Comparison of ENCODE assay signal across 8 cellular contexts in the genomic region with DNA sequence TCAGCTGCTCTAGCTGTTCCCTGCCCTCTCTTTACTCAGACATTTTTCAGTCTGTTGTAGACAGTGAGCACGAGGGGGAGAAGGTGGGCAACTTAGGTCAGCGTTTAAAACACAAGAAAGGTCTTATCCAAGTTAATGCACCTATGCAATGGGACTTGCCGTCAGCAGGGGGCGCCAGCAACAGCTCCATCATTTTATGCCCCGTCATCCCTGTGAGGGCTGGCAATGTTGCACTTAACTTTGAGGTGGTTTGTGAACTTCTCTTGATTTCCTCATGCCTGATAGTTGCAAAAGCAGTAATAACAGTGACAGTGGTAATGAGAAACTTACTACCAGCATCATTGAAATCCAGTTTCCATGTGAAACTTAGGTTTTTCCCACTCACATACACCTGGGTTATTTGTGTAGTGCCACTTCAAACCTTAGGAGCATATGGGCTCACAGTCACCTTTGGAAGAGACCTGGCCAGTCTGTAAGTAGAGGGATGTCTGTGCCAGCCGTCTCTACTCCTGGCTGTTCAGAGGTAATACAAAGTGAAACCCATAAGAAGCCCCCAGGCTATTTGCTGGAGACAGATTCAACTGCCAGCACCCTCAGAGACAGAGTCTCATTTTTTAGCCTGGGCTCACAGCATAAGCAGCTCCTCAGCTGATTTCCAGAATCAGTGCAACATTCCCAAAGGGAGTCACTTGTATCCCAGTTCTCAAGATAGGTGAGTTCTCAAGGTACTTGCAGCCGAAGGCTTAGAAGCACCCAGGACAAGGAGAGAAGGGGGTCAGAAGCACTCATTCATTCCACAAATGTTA. TPM values are rescaled to one million over a fixed set of nuclear protein-coding genes. Genes with fewer than 3 reads are reported as not detected.
A peak's percentile ranks its signal among the peaks of the same experiment; 100 is the strongest.
DNase-seq lines count a peak whose midpoint lies in the region; ATAC-seq and TF ChIP-seq lines count a peak whose summit lies in the region.

No MANE protein-coding gene starts in this region.

- POLR2A ChIA-PET in PC-9 (lab: Charles Lee; ENCODE audit: unreplicated experiment): interaction anchor here (0.5 to 1.2 kb wide), 16 partner anchors 15 to 180 kb away, joined by 3 to 8 read pairs (median 4); a partner anchor contains a TSS

- H3K4me1 Mint-ChIP-seq in nephron: peaks cover 5% of the 10 kb centered on the region
- H3K4me1 Mint-ChIP-seq in stimulated activated naive CD8-positive, alpha-beta T cell treated with anti-CD3 and anti-CD28 coated beads, Interleukin-15, amount 100 ng/mL, for 72 hours: peaks cover 39% of the 10 kb centered on the region

- no peak overlapping the region for H2AFZ ChIP-seq in PC-9

- H3K27ac ChIP-seq in PC-9 (peak overlapping the region; percentile 99), esophagus muscularis mucosa (replicated peaks in 1 of 4) (peak overlapping the region; percentile 63 to 78 (median 74))

- H3K9me3 Mint-ChIP-seq in nephron: no peaks in the 10 kb centered on the region
- H3K9me3 Mint-ChIP-seq in stimulated activated naive CD8-positive, alpha-beta T cell treated with anti-CD3 and anti-CD28 coated beads, Interleukin-15, amount 100 ng/mL, for 72 hours: no peaks in the 10 kb centered on the region

- TSS peak; percentile 88 for BruUV-seq in PC-9 (replicated peaks; lab: Mats Ljungman, UMichigan)

- H3K79me2 ChIP-seq in PC-9 (ENCODE audit: low read depth): peaks cover 21% of the 10 kb centered on the region; the same call in 1 of the 2 replicates

- no peaks in the 10 kb centered on the region for H3K27me3 ChIP-seq in PC-9 (ENCODE audit: insufficient read depth, low read depth)
- no peaks in the 10 kb centered on the region for H3K27me3 ChIP-seq in esophagus muscularis mucosa

- CTCF ChIA-PET in PC-9 (lab: Charles Lee): interaction anchor here (0.5 to 18.7 kb wide), 10 partner anchors 13 to 1957 kb away, joined by 3 to 407 read pairs (median 4); a partner anchor contains a TSS

- TF ChIP-seq CTCF in PC-9 (conservative IDR thresholded peaks at IDR 0.05): peak; percentile 95
- TF ChIP-seq CTCF in esophagus muscularis mucosa (IDR thresholded peaks at IDR 0.05): peak; percentile 81 to 87 (median 84)
- peak; percentile 76 to 86 (median 85) for TF ChIP-seq CTCF in nephron (IDR thresholded peaks at IDR 0.05; ENCODE audit: unreplicated experiment in 3 of 3)

- H3K4me3 ChIP-seq in PC-9 (peak overlapping the region; percentile 3; the same call in 1 of the 2 replicates), esophagus muscularis mucosa (no peak overlapping the region)

- peaks cover 41% of the 10 kb centered on the region for H3K36me3 Mint-ChIP-seq in nephron (ENCODE audit: low read depth)

- H3F3A ChIP-seq in PC-9 (ENCODE audit: insufficient read depth, low read depth): peaks cover 73% of the 10 kb centered on the region

- peaks cover 71% of the 10 kb centered on the region for H3K4me1 ChIP-seq in PC-9 (replicated peaks; ENCODE audit: insufficient read depth)
- peaks cover 13 to 36% (median 26%) of the 10 kb centered on the region in 4 donors for H3K4me1 ChIP-seq in esophagus muscularis mucosa

- DNase-seq in DMS79 (lab: John Stamatoyannopoulos, UW) (peak; percentile 25), PC-9 (peak; percentile 81 to 90), esophagus muscularis mucosa (ENCODE audit: extremely low spot score) (no peak), 8988T (no peak)
- peak; percentile 77 for DNase-seq in activated T-cell treated with anti-CD3 and anti-CD28 coated beads, Interleukin-2, amount 50 U/mL, for 1 hour
- DNase-seq in stimulated activated naive CD8-positive, alpha-beta T cell treated with anti-CD3 and anti-CD28 coated beads, Interleukin-15, amount 100 ng/mL, for 72 hours: peak; percentile 64 to 71

- H3K27me3 Mint-ChIP-seq in nephron (ENCODE audit: low read depth): no peaks in the 10 kb centered on the region
- no peaks in the 10 kb centered on the region for H3K27me3 Mint-ChIP-seq in stimulated activated naive CD8-positive, alpha-beta T cell treated with anti-CD3 and anti-CD28 coated beads, Interleukin-15, amount 100 ng/mL, for 72 hours

- no peaks in the 10 kb centered on the region for H4K20me1 ChIP-seq in PC-9 (ENCODE audit: insufficient read depth)

- peak overlapping the region in 2 of 3 experiments; percentile 62 to 89 for H3K27ac Mint-ChIP-seq in nephron
- H3K27ac Mint-ChIP-seq in stimulated activated naive CD8-positive, alpha-beta T cell treated with anti-CD3 and anti-CD28 coated beads, Interleukin-15, amount 100 ng/mL, for 72 hours: peak overlapping the region; percentile 82 to 93

- TF ChIP-seq EP300 in esophagus muscularis mucosa (IDR thresholded peaks at IDR 0.05): no peak

- WGBS in esophagus muscularis mucosa: 22% methylated on average over 7 of the region's 7 CpGs

- ATAC-seq in HG03378 (IDR thresholded peaks at IDR 0.05; ENCODE audit: unreplicated experiment): peak; percentile 64
- peak; percentile 82 for ATAC-seq in stimulated activated naive CD8-positive, alpha-beta T cell treated with anti-CD3 and anti-CD28 coated beads, Interleukin-15, amount 100 ng/mL, for 72 hours

- H3K36me3 ChIP-seq in PC-9 (ENCODE audit: low read depth): peaks cover 42% of the 10 kb centered on the region
- H3K36me3 ChIP-seq in esophagus muscularis mucosa: peaks cover 25 to 73% (median 62%) of the 10 kb centered on the region in 4 donors

- H3K4me2 ChIP-seq in PC-9: peak overlapping the region; percentile 65

- H3K4me3 Mint-ChIP-seq in nephron: no peak overlapping the region
- H3K4me3 Mint-ChIP-seq in stimulated activated naive CD8-positive, alpha-beta T cell treated with anti-CD3 and anti-CD28 coated beads, Interleukin-15, amount 100 ng/mL, for 72 hours: no peak overlapping the region

- no peak for TF ChIP-seq POLR2A in esophagus muscularis mucosa (IDR thresholded peaks at IDR 0.05; ENCODE audit: low read depth)

- intact Hi-C loops in PC-9 (cut with micrococcal nuclease; ENCODE audit: unreplicated experiment) (loop anchor here (1.0 to 5.0 kb wide), 5 partner anchors 15 to 248 kb away; a partner anchor contains a TSS), esophagus muscularis mucosa (cut with DNase I) (no loop called here)

- no peaks in the 10 kb centered on the region for H3K9me2 ChIP-seq in PC-9 (ENCODE audit: insufficient read depth)

- H3K9me3 ChIP-seq in PC-9 (ENCODE audit: insufficient read depth, low read depth) (no peaks in the 10 kb centered on the region), esophagus muscularis mucosa (no peaks in the 10 kb centered on the region)

RNA-seq across cellular contexts. Expression of a gene that starts 44.8 kb away (rescaled TPM):
- total RNA-seq in PC-9 (2021): 74.4 and 164 TPM in 2 replicates
- 100 to 1,000 TPM; 199 to 744 (median 532) TPM for total RNA-seq in esophagus muscularis mucosa

RNA-seq across cellular contexts. Expression of a gene that starts 46.1 kb away (rescaled TPM):
- total RNA-seq in PC-9 (2021) (220 and 272 TPM in 2 replicates), esophagus muscularis mucosa (10 to 100 TPM; 41.5 to 67.7 (median 47.6) TPM)

Comparison
In these comparisons a context has a peak if more than half of its experiments do, and no peak if none do; other contexts are left out.
1. DNase-seq: peak in DMS79 (single experiment), PC-9 (2 of 2), activated T-cell treated with anti-CD3 and anti-CD28 coated beads, Interleukin-2, amount 50 U/mL, for 1 hour (single experiment) and stimulated activated naive CD8-positive, alpha-beta T cell treated with anti-CD3 and anti-CD28 coated beads, Interleukin-15, amount 100 ng/mL, for 72 hours (2 of 2); none in esophagus muscularis mucosa (single experiment) and 8988T (single experiment).
2. Peak in every context shown above with its lines, with median percentiles within 50 percentile points of each other: CTCF ChIP-seq.